In the genomic region with DNA sequence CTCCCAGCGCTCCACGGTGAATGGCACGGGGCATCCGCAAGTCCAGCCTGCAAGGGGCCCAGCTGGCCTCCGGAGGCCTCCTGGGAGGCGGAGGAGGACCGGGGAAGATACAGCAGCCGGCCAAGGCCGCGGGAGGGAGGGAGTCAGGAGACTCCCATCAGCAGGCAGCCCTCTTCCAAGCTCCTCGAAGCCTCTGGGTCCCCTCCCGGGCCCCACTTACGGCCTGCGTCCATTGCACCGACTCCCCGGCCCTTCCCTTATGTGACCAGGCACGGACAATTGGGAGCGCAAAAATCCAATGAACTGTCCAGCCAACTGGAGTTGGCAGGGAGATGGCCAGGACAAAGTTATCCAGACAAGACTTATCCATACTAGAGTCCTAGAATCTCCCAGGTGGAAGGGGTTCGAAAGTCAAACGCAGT, we compare ENCODE assay signal across 8 cellular contexts. TPM values are rescaled to one million over a fixed set of nuclear protein-coding genes. Genes with fewer than 3 reads are reported as not detected.
A peak's percentile ranks its signal among the peaks of the same experiment; 100 is the strongest.
DNase-seq lines count a peak whose midpoint lies in the region; ATAC-seq lines count a peak whose summit lies in the region.

No MANE protein-coding gene starts in this region.

- H3K27ac ChIP-seq in iPS-18a (ENCODE audit: low read length) (no peak overlapping the region), skeletal muscle tissue (ENCODE audit: low read depth, low read length) (peak overlapping the region; percentile 99)

- H3K9me3 Mint-ChIP-seq in activated naive CD8-positive, alpha-beta T cell treated with anti-CD3 and anti-CD28 coated beads, Interleukin-2, amount 10 ng/mL, durations not matched to agents 7 days and 5 days, result no peaks in the 10 kb centered on the region

- DNase-seq in HK-2 (ENCODE audit: unreplicated experiment) (peak; percentile 25), pons (ENCODE audit: low spot score) (no peak)
- no peak for DNase-seq in activated naive CD8-positive, alpha-beta T cell treated with anti-CD3 and anti-CD28 coated beads, Interleukin-2, amount 10 ng/mL, durations not matched to agents 7 days and 5 days
- DNase-seq in activated effector memory CD4-positive, alpha-beta T cell treated with anti-CD3 and anti-CD28 coated beads, Interleukin-2, amount 50 U/mL, for 16 hours, result no peak
- no peak for DNase-seq in activated CD4-positive, alpha-beta T cell treated with anti-CD3 and anti-CD28 coated beads for 4 hours

- ATAC-seq in activated naive CD8-positive, alpha-beta T cell treated with anti-CD3 and anti-CD28 coated beads, Interleukin-2, amount 10 ng/mL, durations not matched to agents 7 days and 5 days (ENCODE audit: low read depth), result no peak
- no peak for ATAC-seq in HG03457 (IDR thresholded peaks at IDR 0.05; ENCODE audit: unreplicated experiment)

- peak overlapping the region; percentile 85 for H3K4me3 ChIP-seq in iPS-18a (ENCODE audit: low read length)
- H3K4me3 ChIP-seq in skeletal muscle tissue (ENCODE audit: low read length in 3 of 3), result peak overlapping the region; percentile 77 to 90 (median 87)

- peaks cover 6% of the 10 kb centered on the region for H3K27me3 Mint-ChIP-seq in activated naive CD8-positive, alpha-beta T cell treated with anti-CD3 and anti-CD28 coated beads, Interleukin-2, amount 10 ng/mL, durations not matched to agents 7 days and 5 days

- H3K9me3 ChIP-seq in iPS-18a (ENCODE audit: control insufficient read depth, low read depth, low read length) (no peaks in the 10 kb centered on the region), skeletal muscle tissue (ENCODE audit: control insufficient read depth in 3 of 3, low read length in 3 of 3) (no peaks in the 10 kb centered on the region)

- H3K9ac ChIP-seq in iPS-18a (ENCODE audit: low read length) (peak overlapping the region; percentile 70), skeletal muscle tissue (ENCODE audit: low read depth in 1 of 3, low read length in 3 of 3) (peak overlapping the region; percentile 91 to 97 (median 95))

- H3K4me1 ChIP-seq in iPS-18a (ENCODE audit: control insufficient read depth, low read depth, low read length), result peaks cover 10% of the 10 kb centered on the region
- H3K4me1 ChIP-seq in skeletal muscle tissue (ENCODE audit: control insufficient read depth in 3 of 3, insufficient read depth in 3 of 3, low read length in 3 of 3), result peaks cover 44 to 60% (median 50%) of the 10 kb centered on the region in 3 donors

- peak overlapping the region; percentile 96 for H3K4me3 Mint-ChIP-seq in activated naive CD8-positive, alpha-beta T cell treated with anti-CD3 and anti-CD28 coated beads, Interleukin-2, amount 10 ng/mL, durations not matched to agents 7 days and 5 days

- H3K36me3 ChIP-seq in iPS-18a (ENCODE audit: control insufficient read depth, low read depth, low read length), result peaks cover 35% of the 10 kb centered on the region
- peaks cover 16 to 29% (median 18%) of the 10 kb centered on the region in 3 donors for H3K36me3 ChIP-seq in skeletal muscle tissue (ENCODE audit: control insufficient read depth in 3 of 3, insufficient read depth in 3 of 3, low read length in 3 of 3)

- H3K4me1 Mint-ChIP-seq in activated naive CD8-positive, alpha-beta T cell treated with anti-CD3 and anti-CD28 coated beads, Interleukin-2, amount 10 ng/mL, durations not matched to agents 7 days and 5 days, result peaks cover 11% of the 10 kb centered on the region

- POLR2A ChIA-PET in activated naive CD8-positive, alpha-beta T cell treated with anti-CD3 and anti-CD28 coated beads, Interleukin-2, amount 10 ng/mL, durations not matched to agents 7 days and 5 days (lab: Charles Lee), result interaction anchor here (1.1 to 3.5 kb wide), 2 partner anchors 10 to 274 kb away, joined by 3 to 9 read pairs; partner anchors contain the start of gene ISG20

- H3K36me3 Mint-ChIP-seq in activated naive CD8-positive, alpha-beta T cell treated with anti-CD3 and anti-CD28 coated beads, Interleukin-2, amount 10 ng/mL, durations not matched to agents 7 days and 5 days, result peaks cover 2% of the 10 kb centered on the region

- no peaks in the 10 kb centered on the region for H3K27me3 ChIP-seq in iPS-18a (ENCODE audit: control insufficient read depth, insufficient read depth, low read length)
- H3K27me3 ChIP-seq in skeletal muscle tissue (ENCODE audit: control insufficient read depth in 3 of 3, insufficient read depth in 3 of 3, low read length in 3 of 3), result no peaks in the 10 kb centered on the region

- peak overlapping the region; percentile 58 for H3K27ac Mint-ChIP-seq in activated naive CD8-positive, alpha-beta T cell treated with anti-CD3 and anti-CD28 coated beads, Interleukin-2, amount 10 ng/mL, durations not matched to agents 7 days and 5 days

RNA-seq across cellular contexts. Expression of gene MFGE8, which starts 0.7 kb away (rescaled TPM):
- total RNA-seq in activated naive CD8-positive, alpha-beta T cell treated with anti-CD3 and anti-CD28 coated beads, Interleukin-2, amount 10 ng/mL, durations not matched to agents 7 days and 5 days, result 100 to 1,000 TPM in 1 of 2 experiments, 10 to 100 TPM in 1; 94.7 to 100 TPM
- total RNA-seq in skeletal muscle tissue, result 35.0 TPM

RNA-seq across cellular contexts. Expression of gene HAPLN3, which starts 17.2 kb away (rescaled TPM):
- 10 to 100 TPM; 79.1 to 80.8 TPM for total RNA-seq in activated naive CD8-positive, alpha-beta T cell treated with anti-CD3 and anti-CD28 coated beads, Interleukin-2, amount 10 ng/mL, durations not matched to agents 7 days and 5 days
- 6.3 TPM for total RNA-seq in skeletal muscle tissue

Comparison
In these comparisons a context has a peak if more than half of its experiments do, and no peak if none do; other contexts are left out.
1. RNA of gene HAPLN3, which starts 17.2 kb away (total RNA-seq): 79.1 to 80.8 TPM in activated naive CD8-positive, alpha-beta T cell treated with anti-CD3 and anti-CD28 coated beads, Interleukin-2, amount 10 ng/mL, durations not matched to agents 7 days and 5 days; 6.3 TPM in skeletal muscle tissue (single experiment); every median in the first group is over 10 times any median in the second.